Comparison of ENCODE assay signal across 20 cellular contexts in the genomic region with DNA sequence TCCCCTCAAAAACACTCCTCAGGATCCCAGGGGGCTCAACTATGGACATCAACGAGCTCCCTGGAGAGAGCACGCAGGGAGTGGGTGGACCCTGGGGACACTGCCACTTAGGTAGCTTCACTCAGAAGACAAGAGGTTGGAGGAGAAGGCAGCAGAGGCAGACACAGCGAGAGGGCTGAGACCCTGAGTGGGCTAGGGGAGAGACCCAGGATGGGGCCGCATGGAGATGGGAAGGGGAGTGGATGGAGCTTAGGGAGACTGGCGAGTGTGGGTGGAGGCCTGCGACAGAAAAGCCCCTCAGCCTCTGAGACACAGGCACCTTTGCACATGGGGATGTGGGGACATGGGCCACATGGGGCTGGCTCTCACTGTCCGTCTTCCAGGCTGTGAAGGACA.
DNase-seq lines count a peak whose midpoint lies in the region; TF ChIP-seq lines count a peak whose summit lies in the region.
"Had no signal": no experiment of that assay in that cellular context is flagged by ENCODE, and none has a peak within 500 bp of the region (broad histone marks: within the 10 kb centered on the region; RNA-seq: fewer than 3 reads in every experiment).

No MANE protein-coding gene starts in this region.

- H3K4me3 ChIP-seq in osteoblast (ENCODE audit: insufficient read depth, low read length): no peak overlapping the region
- no peak overlapping the region for H3K4me3 ChIP-seq in mesendoderm (ENCODE audit: low read length)

- POLR2A ChIA-PET in activated CD4-positive, alpha-beta T cell treated with anti-CD3 and anti-CD28 coated beads, Interleukin-2, amount 10 ng/mL, durations not matched to agents 7 days and 5 days (lab: Charles Lee): no interaction called here

- no peak overlapping the region for H4K8ac ChIP-seq in mesendoderm (ENCODE audit: low read depth, low read length)

- H2BK5ac ChIP-seq in mesendoderm (ENCODE audit: low read length): no peak overlapping the region

- H3K79me1 ChIP-seq in mesendoderm (ENCODE audit: low read length): no peaks in the 10 kb centered on the region

- H3K36me3 ChIP-seq in osteoblast (ENCODE audit: insufficient read depth, low read length): no peaks in the 10 kb centered on the region
- H3K36me3 ChIP-seq in mesendoderm (ENCODE audit: control insufficient read depth, insufficient read depth, low read length): no peaks in the 10 kb centered on the region

- H3K36me3 Mint-ChIP-seq in activated CD4-positive, alpha-beta T cell treated with anti-CD3 and anti-CD28 coated beads, Interleukin-2, amount 10 ng/mL, durations not matched to agents 7 days and 5 days (ENCODE audit: low read depth): no peaks in the 10 kb centered on the region
- H3K36me3 Mint-ChIP-seq in activated CD4-positive, alpha-beta T cell treated with anti-CD3 and anti-CD28 coated beads, Interleukin-2, amount 10 ng/mL, durations not matched to agents 24 days and 14 days (ENCODE audit: low read depth): no peaks in the 10 kb centered on the region
- H3K36me3 Mint-ChIP-seq: IgD-negative memory B cell had no signal

- no peaks in the 10 kb centered on the region for H3K9me3 Mint-ChIP-seq in activated CD4-positive, alpha-beta T cell treated with anti-CD3 and anti-CD28 coated beads, Interleukin-2, amount 10 ng/mL, durations not matched to agents 7 days and 5 days
- no peaks in the 10 kb centered on the region for H3K9me3 Mint-ChIP-seq in activated CD4-positive, alpha-beta T cell treated with anti-CD3 and anti-CD28 coated beads, Interleukin-2, amount 10 ng/mL, durations not matched to agents 24 days and 14 days
- H3K9me3 Mint-ChIP-seq: CD4-positive, alpha-beta T cell had no signal

- no peak overlapping the region for H2BK120ac ChIP-seq in mesendoderm (ENCODE audit: low read depth, low read length)

- no peak overlapping the region for H3K23ac ChIP-seq in mesendoderm (ENCODE audit: low read length)

- peaks cover 25% of the 10 kb centered on the region for H3K4me1 Mint-ChIP-seq in activated CD4-positive, alpha-beta T cell treated with anti-CD3 and anti-CD28 coated beads, Interleukin-2, amount 10 ng/mL, durations not matched to agents 7 days and 5 days
- H3K4me1 Mint-ChIP-seq in activated CD4-positive, alpha-beta T cell treated with anti-CD3 and anti-CD28 coated beads, Interleukin-2, amount 10 ng/mL, durations not matched to agents 24 days and 14 days: peaks cover 20% of the 10 kb centered on the region

- H3K18ac ChIP-seq in mesendoderm (ENCODE audit: low read length): no peak overlapping the region

- no peak overlapping the region for H2AFZ ChIP-seq in osteoblast (ENCODE audit: low read length)

- no peaks in the 10 kb centered on the region for H4K20me1 ChIP-seq in osteoblast (ENCODE audit: insufficient read depth, low read length)

- no peak overlapping the region for H3K4me3 Mint-ChIP-seq in activated CD4-positive, alpha-beta T cell treated with anti-CD3 and anti-CD28 coated beads, Interleukin-2, amount 10 ng/mL, durations not matched to agents 7 days and 5 days
- H3K4me3 Mint-ChIP-seq in activated CD4-positive, alpha-beta T cell treated with anti-CD3 and anti-CD28 coated beads, Interleukin-2, amount 10 ng/mL, durations not matched to agents 24 days and 14 days: no peak overlapping the region
- H3K4me3 Mint-ChIP-seq: CD4-positive, alpha-beta T cell had no signal

- no peak overlapping the region for H3K9ac ChIP-seq in mesendoderm (ENCODE audit: low read length)
- H3K9ac ChIP-seq: KMS-11 had no signal

- peaks cover 8% of the 10 kb centered on the region for H3K4me1 ChIP-seq in osteoblast (ENCODE audit: insufficient read depth, low read length)
- H3K4me1 ChIP-seq in mesendoderm (ENCODE audit: control insufficient read depth, low read depth, low read length): no peaks in the 10 kb centered on the region

- DNase-seq in activated CD4-positive, alpha-beta T cell treated with anti-CD3 and anti-CD28 coated beads, Interleukin-2, amount 10 ng/mL, durations not matched to agents 7 days and 5 days: no peak
- no peak for DNase-seq in activated CD4-positive, alpha-beta T cell treated with anti-CD3 and anti-CD28 coated beads, Interleukin-2, amount 10 ng/mL, durations not matched to agents 24 days and 14 days
- DNase-seq in AG20443 (ENCODE audit: low spot score): peak; percentile 3
- DNase-seq in ecto neural progenitor cell (ENCODE audit: low spot score): peak; percentile 31
- DNase-seq in osteoblast (ENCODE audit: insufficient read length, low spot score, missing footprints): peak; percentile 36
- DNase-seq in mesendoderm: no peak
- no peak for DNase-seq in NCI-H128 (lab: John Stamatoyannopoulos, UW; ENCODE audit: unreplicated experiment)
- DNase-seq: 8988T; ACHN; CD4-positive, alpha-beta T cell; MM.1S; NCI-H1048; NCI-H1417 treated with DMSO at 0.1 percent for 48 hours; NCI-H187 treated with DMSO at 0.1 percent for 48 hours; NCI-H2107; NCI-H524 treated with DMSO at 0.1 percent for 48 hours; NCI-H774 had no signal

- H3K27ac ChIP-seq in osteoblast (ENCODE audit: low read depth, low read length) (no peak overlapping the region), mesendoderm (ENCODE audit: low read depth, low read length) (no peak overlapping the region)
- H3K27ac ChIP-seq: HL-60, KMS-11 had no signal

- peak overlapping the region; percentile 81 for H3K27ac Mint-ChIP-seq in activated CD4-positive, alpha-beta T cell treated with anti-CD3 and anti-CD28 coated beads, Interleukin-2, amount 10 ng/mL, durations not matched to agents 7 days and 5 days
- no peak overlapping the region for H3K27ac Mint-ChIP-seq in activated CD4-positive, alpha-beta T cell treated with anti-CD3 and anti-CD28 coated beads, Interleukin-2, amount 10 ng/mL, durations not matched to agents 24 days and 14 days
- H3K27ac Mint-ChIP-seq: CD4-positive, alpha-beta T cell; IgD-negative memory B cell had no signal

- WGBS in mesendoderm (ENCODE audit: extremely low coverage, insufficient coverage, low lambda C conversion rate): no CpG with 5 or more reads among the region's 7 CpGs

- no peak for TF ChIP-seq CTCF in osteoblast (IDR thresholded peaks at IDR 0.05; ENCODE audit: extremely low read depth, low read depth, low read length)

- no peak overlapping the region for H3K4ac ChIP-seq in mesendoderm (ENCODE audit: low read depth, low read length)

- H3K4me2 ChIP-seq in osteoblast (ENCODE audit: insufficient read depth, low read length): no peak overlapping the region
- no peak overlapping the region for H3K4me2 ChIP-seq in mesendoderm (ENCODE audit: low read length)
- H3K4me2 ChIP-seq: KMS-11 had no signal

- CTCF ChIA-PET in activated CD4-positive, alpha-beta T cell treated with anti-CD3 and anti-CD28 coated beads, Interleukin-2, amount 10 ng/mL, durations not matched to agents 7 days and 5 days (lab: Charles Lee): interaction anchor here (1.1 kb wide), 1 partner anchor 16 kb away, joined by 3 read pairs; no protein-coding TSS in a partner anchor

- no peak overlapping the region for H3K56ac ChIP-seq in mesendoderm (ENCODE audit: low read length)

- H3K27me3 ChIP-seq in osteoblast (ENCODE audit: insufficient read depth, low read length) (no peaks in the 10 kb centered on the region), mesendoderm (ENCODE audit: insufficient read depth, low read length, poor library complexity) (no peaks in the 10 kb centered on the region)

- H3K9me3 ChIP-seq in osteoblast (ENCODE audit: low read depth, low read length): no peaks in the 10 kb centered on the region

- H2AK5ac ChIP-seq in mesendoderm (ENCODE audit: low read length): no peak overlapping the region

- H3K79me2 ChIP-seq in osteoblast (ENCODE audit: insufficient read depth, low read length) (no peaks in the 10 kb centered on the region), mesendoderm (ENCODE audit: control insufficient read depth, insufficient read depth, low read length) (no peaks in the 10 kb centered on the region)

- intact Hi-C loops in activated CD4-positive, alpha-beta T cell treated with anti-CD3 and anti-CD28 coated beads, Interleukin-2, amount 10 ng/mL, durations not matched to agents 24 days and 14 days (cut with micrococcal nuclease): no loop called here

- no peak overlapping the region for H4K5ac ChIP-seq in mesendoderm (ENCODE audit: low read length)

- H3K27me3 Mint-ChIP-seq in activated CD4-positive, alpha-beta T cell treated with anti-CD3 and anti-CD28 coated beads, Interleukin-2, amount 10 ng/mL, durations not matched to agents 7 days and 5 days: no peaks in the 10 kb centered on the region
- no peaks in the 10 kb centered on the region for H3K27me3 Mint-ChIP-seq in activated CD4-positive, alpha-beta T cell treated with anti-CD3 and anti-CD28 coated beads, Interleukin-2, amount 10 ng/mL, durations not matched to agents 24 days and 14 days
- H3K27me3 Mint-ChIP-seq: CD4-positive, alpha-beta T cell had no signal

- no peak overlapping the region for H2BK15ac ChIP-seq in mesendoderm (replicated peaks; ENCODE audit: low read depth)

Comparison
In these comparisons a context has a peak if more than half of its experiments do, and no peak if none do; other contexts are left out.
1. DNase-seq: peak in AG20443 (single experiment), ecto neural progenitor cell (single experiment) and osteoblast (single experiment); none in activated CD4-positive, alpha-beta T cell treated with anti-CD3 and anti-CD28 coated beads, Interleukin-2, amount 10 ng/mL, durations not matched to agents 7 days and 5 days (single experiment), activated CD4-positive, alpha-beta T cell treated with anti-CD3 and anti-CD28 coated beads, Interleukin-2, amount 10 ng/mL, durations not matched to agents 24 days and 14 days (single experiment), mesendoderm (single experiment) and NCI-H128 (single experiment).